8 cellular contexts compared by ENCODE assay signal in the genomic region with DNA sequence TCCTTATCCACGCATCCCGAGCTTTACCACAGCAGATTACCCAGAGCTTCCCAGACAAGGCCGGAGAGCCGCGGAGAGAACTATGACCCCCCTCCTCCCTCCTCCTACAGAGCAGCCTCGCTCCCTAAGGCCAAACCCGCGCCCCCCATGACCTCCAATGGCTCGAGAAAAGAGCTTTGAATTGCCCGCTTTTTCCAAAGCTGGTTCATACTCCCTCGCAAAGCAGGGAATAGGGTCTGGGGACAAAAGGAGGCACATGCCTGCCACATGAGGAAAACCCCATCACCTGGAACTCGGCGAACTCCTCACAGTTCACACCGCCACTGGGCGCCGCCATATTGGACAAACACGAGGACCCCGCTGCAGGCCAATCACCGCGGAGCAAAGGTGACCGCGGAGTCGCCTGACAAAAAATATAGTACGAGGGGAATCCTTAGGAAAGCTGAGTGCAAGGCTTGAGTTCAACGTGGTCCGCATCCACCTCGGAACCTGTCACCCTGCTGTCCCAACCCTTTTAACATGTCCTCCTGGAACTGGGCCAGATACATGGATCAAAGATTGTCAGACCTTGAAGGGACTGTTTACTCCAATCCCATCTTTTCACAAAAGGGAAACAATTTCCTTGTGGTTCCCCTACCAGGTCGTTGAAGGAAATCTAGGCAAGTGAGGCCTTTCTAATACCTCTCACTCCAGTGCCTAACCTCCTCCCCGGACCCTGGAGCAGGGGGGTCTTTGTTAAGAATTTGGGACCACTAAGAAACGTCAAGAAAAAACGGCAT. TPM values are rescaled to one million over a fixed set of nuclear protein-coding genes. Genes with fewer than 3 reads are reported as not detected.
DNase-seq lines count a peak whose midpoint lies in the region; ATAC-seq, FAIRE-seq and TF ChIP-seq lines count a peak whose summit lies in the region.

Gene MIX23 (minus strand): TSS at position 344 of the 779 bp plus-strand sequence. CDS start 7 bp downstream, at position 337.

- H3K9ac ChIP-seq in keratinocyte (ENCODE audit: control insufficient read depth, extremely low read depth, insufficient read depth, low read length): peak within 1 kb of the TSS; percentile 94

- peak within 1 kb of the TSS; percentile 94 for H3K4me2 ChIP-seq in keratinocyte (ENCODE audit: control insufficient read depth, extremely low read depth, insufficient read depth, low read depth, low read length)

- FAIRE-seq in A204.1 (lab: Jason Lieb, UNC) (peak; percentile 85), keratinocyte (lab: Jason Lieb, UNC) (peak; percentile 88)

- no peaks in the 10 kb centered on the region for H3K9me1 ChIP-seq in keratinocyte (ENCODE audit: control insufficient read depth, extremely low read depth, insufficient read depth, low read length)

- no peaks in the 10 kb centered on the region for H3K36me3 ChIP-seq in keratinocyte (ENCODE audit: control insufficient read depth in 2 of 2, extremely low read depth in 1 of 2, insufficient read depth in 2 of 2, low read length in 2 of 2)

- no peaks in the 10 kb centered on the region for H3K27me3 ChIP-seq in keratinocyte (ENCODE audit: control insufficient read depth, extremely low read depth, insufficient read depth, low read length)

- dilution Hi-C loops in keratinocyte (cut with MboI; ENCODE audit: extremely low pct_ligation_motif_present, low sequenced_read_pairs): no loop called here

- peaks cover 19% of the 10 kb centered on the region for H3K4me1 ChIP-seq in keratinocyte (ENCODE audit: control insufficient read depth, extremely low read depth, insufficient read depth, low read length)

- H3K9me3 ChIP-seq in keratinocyte (ENCODE audit: control insufficient read depth, low read depth, low read length): no peaks in the 10 kb centered on the region

- peaks cover 46% of the 10 kb centered on the region for H3K79me2 ChIP-seq in keratinocyte (ENCODE audit: control insufficient read depth, insufficient read depth, low read length)

- ATAC-seq in GM18868 (IDR thresholded peaks at IDR 0.05; ENCODE audit: unreplicated experiment) (peak; percentile 42), HG03378 (IDR thresholded peaks at IDR 0.05; ENCODE audit: unreplicated experiment) (peak; percentile 40)

- peak within 1 kb of the TSS; percentile 83 to 95 (median 94) for H3K4me3 ChIP-seq in keratinocyte (ENCODE audit: control insufficient read depth in 2 of 3, extremely low read depth in 1 of 3, insufficient read depth in 2 of 3, low read depth in 1 of 3, low read length in 3 of 3)

- DNase-seq in NCI-H510A treated with DMSO at 0.1 percent for 48 hours (lab: John Stamatoyannopoulos, UW) (peak; percentile 86), cerebellum (ENCODE audit: low spot score) (peak; percentile 86), keratinocyte (ENCODE audit: low read depth, low spot score) (no peak)
- peak; percentile 72 for DNase-seq in activated CD4-positive, alpha-beta T cell treated with anti-CD3 and anti-CD28 coated beads for 1 hour
- DNase-seq in stimulated activated CD4-positive, alpha-beta T cell treated with anti-CD3 and anti-CD28 coated beads, Interleukin-15, amount 100 ng/mL, for 1 hour (ENCODE audit: low read depth in 1 of 2, low spot score in 1 of 2): peak; percentile 64 to 77

- H2AFZ ChIP-seq in keratinocyte (ENCODE audit: control insufficient read depth, low read length): peak within 1 kb of the TSS; percentile 91

- no peaks in the 10 kb centered on the region for H4K20me1 ChIP-seq in keratinocyte (ENCODE audit: control insufficient read depth, extremely low read depth, insufficient read depth, low read length)

- H3K27ac ChIP-seq in keratinocyte (ENCODE audit: control insufficient read depth, insufficient read depth, low read length): peak within 1 kb of the TSS; percentile 87

- TF ChIP-seq CTCF in keratinocyte (optimal IDR thresholded peaks at IDR 0.05 in 1 of 3, IDR thresholded peaks at IDR 0.05 in 1 of 3, conservative IDR thresholded peaks at IDR 0.05 in 1 of 3; ENCODE audit: extremely low read depth in 1 of 3, insufficient read depth in 2 of 3, low read length in 3 of 3): no peak

RNA-seq across cellular contexts. Expression of gene MIX23, which starts in this region (rescaled TPM):
- 16.2 TPM for total RNA-seq in cerebellum
- polyA plus RNA-seq in keratinocyte: 16.4 to 36.5 TPM (median 26.0 TPM) in 3 replicates
- polyA plus RNA-seq in keratinocyte (2011; ENCODE audit: low read depth): 40.2 TPM
- polyA plus RNA-seq in keratinocyte (2011; cell fraction: cytosol; rRNA removed): 21.5 and 42.5 TPM in 2 replicates
- 21.8 and 38.1 TPM in 2 replicates for polyA plus RNA-seq in keratinocyte (2011; cell fraction: nucleus; rRNA removed)
- polyA plus RNA-seq in keratinocyte (2012; ENCODE audit: low replicate concordance): 20.4 and 39.5 TPM in 2 replicates
- polyA minus RNA-seq in keratinocyte: 7.3 to 25.3 TPM in 2 of 3 replicates, not detected in the other
- polyA minus RNA-seq in keratinocyte (2011; cell fraction: cytosol; rRNA and poly(A)+ RNA removed): 12.7 TPM
- 3.2 and 7.4 TPM in 2 replicates for polyA minus RNA-seq in keratinocyte (2011; cell fraction: nucleus; rRNA and poly(A)+ RNA removed)
